15 cellular contexts compared by ENCODE assay signal in the genomic region with DNA sequence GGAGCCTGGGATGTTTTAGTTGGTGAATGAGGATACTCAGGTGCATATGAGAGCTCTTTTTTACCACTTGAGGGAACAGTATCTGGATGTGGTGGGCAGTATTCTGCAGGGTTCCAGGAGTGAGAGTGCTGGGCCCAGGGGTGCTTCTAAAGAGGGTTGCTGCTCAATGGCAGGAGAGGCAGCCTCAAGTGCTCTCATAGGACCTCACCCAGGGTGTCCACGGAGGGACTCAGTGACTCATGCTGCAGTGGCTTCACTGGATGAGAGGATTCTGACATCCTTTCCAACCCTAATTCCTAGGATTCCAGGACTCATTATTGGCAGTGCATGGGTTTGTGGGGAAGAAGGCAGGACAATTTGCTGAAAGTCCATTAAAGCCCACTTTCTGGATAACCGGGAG.
"Had no signal": no experiment of that assay in that cellular context is flagged by ENCODE, and none has a peak within 500 bp of the region (broad histone marks: within the 10 kb centered on the region; RNA-seq: fewer than 3 reads in every experiment).

No MANE protein-coding gene starts in this region.

- DNase-seq: activated CD4-positive, alpha-beta T cell treated with anti-CD3 and anti-CD28 coated beads, Interleukin-2, amount 50 U/mL, for 48 hours; activated naive CD4-positive, alpha-beta T cell treated with anti-CD3 and anti-CD28 coated beads, Interleukin-2, amount 10 ng/mL, durations not matched to agents 7 days and 5 days; colonic mucosa; kidney glomerular epithelial cell; naive thymus-derived CD8-positive, alpha-beta T cell; pancreas; stimulated activated CD4-positive, alpha-beta T cell treated with anti-CD3 and anti-CD28 coated beads, Interleukin-12 subunit alpha, Interleukin-12 subunit beta, amount 100 ng/mL, for 4 hours; T-cell; T1000; uterus; WERI-Rb-1 had no signal

- H3K4me3 ChIP-seq: ascending aorta, colonic mucosa, esophagus muscularis mucosa, hepatocyte, pancreas, uterus had no signal

- H3K36me3 ChIP-seq: ascending aorta, colonic mucosa, esophagus muscularis mucosa, pancreas, uterus, WERI-Rb-1 had no signal

- H3K27ac ChIP-seq: ascending aorta, colonic mucosa, esophagus muscularis mucosa, hepatocyte, pancreas, uterus, WERI-Rb-1 had no signal

- H3K4me1 Mint-ChIP-seq: activated naive CD4-positive, alpha-beta T cell treated with anti-CD3 and anti-CD28 coated beads, Interleukin-2, amount 10 ng/mL, durations not matched to agents 7 days and 5 days; naive thymus-derived CD8-positive, alpha-beta T cell; stimulated activated effector memory CD8-positive, alpha-beta T cell treated with anti-CD3 and anti-CD28 coated beads, Interleukin-12 subunit alpha, Interleukin-12 subunit beta, amount 100 ng/mL, for 72 hours; T-cell had no signal

- H3K9me3 Mint-ChIP-seq: activated naive CD4-positive, alpha-beta T cell treated with anti-CD3 and anti-CD28 coated beads, Interleukin-2, amount 10 ng/mL, durations not matched to agents 7 days and 5 days; stimulated activated effector memory CD8-positive, alpha-beta T cell treated with anti-CD3 and anti-CD28 coated beads, Interleukin-12 subunit alpha, Interleukin-12 subunit beta, amount 100 ng/mL, for 72 hours had no signal

- H3K4me1 ChIP-seq: ascending aorta, colonic mucosa, esophagus muscularis mucosa, pancreas, uterus had no signal

- ATAC-seq: naive thymus-derived CD8-positive, alpha-beta T cell; pancreas; stimulated activated effector memory CD8-positive, alpha-beta T cell treated with anti-CD3 and anti-CD28 coated beads, Interleukin-12 subunit alpha, Interleukin-12 subunit beta, amount 100 ng/mL, for 72 hours; T-cell had no signal

- H3K27me3 ChIP-seq: ascending aorta, colonic mucosa, esophagus muscularis mucosa, hepatocyte, pancreas, uterus had no signal

- H3K9me3 ChIP-seq: ascending aorta, colonic mucosa, pancreas, uterus had no signal

- H3K27me3 Mint-ChIP-seq: activated naive CD4-positive, alpha-beta T cell treated with anti-CD3 and anti-CD28 coated beads, Interleukin-2, amount 10 ng/mL, durations not matched to agents 7 days and 5 days had no signal

- H3K36me3 Mint-ChIP-seq: activated naive CD4-positive, alpha-beta T cell treated with anti-CD3 and anti-CD28 coated beads, Interleukin-2, amount 10 ng/mL, durations not matched to agents 7 days and 5 days; stimulated activated effector memory CD8-positive, alpha-beta T cell treated with anti-CD3 and anti-CD28 coated beads, Interleukin-12 subunit alpha, Interleukin-12 subunit beta, amount 100 ng/mL, for 72 hours; T-cell had no signal

- H3K4me3 Mint-ChIP-seq: activated naive CD4-positive, alpha-beta T cell treated with anti-CD3 and anti-CD28 coated beads, Interleukin-2, amount 10 ng/mL, durations not matched to agents 7 days and 5 days; naive thymus-derived CD8-positive, alpha-beta T cell; stimulated activated effector memory CD8-positive, alpha-beta T cell treated with anti-CD3 and anti-CD28 coated beads, Interleukin-12 subunit alpha, Interleukin-12 subunit beta, amount 100 ng/mL, for 72 hours; T-cell had no signal
